ENCODE assay signal across 21 cellular contexts in the genomic region with DNA sequence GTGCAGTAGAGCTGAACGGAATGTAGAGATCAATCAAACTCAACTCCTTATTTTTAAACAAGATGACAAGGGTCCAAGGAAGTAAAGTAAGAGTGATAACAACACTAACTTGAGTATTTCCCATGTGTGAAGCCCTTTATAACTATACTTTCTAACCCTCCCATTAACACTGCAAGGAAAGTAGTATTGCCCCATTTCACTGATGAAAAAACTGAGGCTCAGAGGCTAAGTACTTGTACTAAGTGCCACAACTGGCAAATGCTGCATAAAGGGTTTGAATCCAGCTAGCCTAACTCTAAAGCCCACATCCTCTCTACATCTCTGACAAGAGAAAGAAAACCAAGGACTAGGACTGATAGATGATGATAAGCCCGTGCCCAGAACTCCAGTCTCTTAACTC. TPM values are rescaled to one million over a fixed set of nuclear protein-coding genes. Genes with fewer than 3 reads are reported as not detected.
"Had no signal": no experiment of that assay in that cellular context is flagged by ENCODE, and none has a peak within 500 bp of the region (broad histone marks: within the 10 kb centered on the region; RNA-seq: fewer than 3 reads in every experiment).

No MANE protein-coding gene starts in this region.

- H3K36me3 Mint-ChIP-seq: activated naive CD8-positive, alpha-beta T cell treated with anti-CD3 and anti-CD28 coated beads, Interleukin-2, amount 10 ng/mL, durations not matched to agents 7 days and 5 days had no signal

- H3K4me3 ChIP-seq: cardiac muscle cell, Peyer's patch, SJSA1 had no signal

- H3K9me3 ChIP-seq: Peyer's patch, SJSA1 had no signal

- DNase-seq: activated CD4-positive, alpha-beta T cell treated with anti-CD3 and anti-CD28 coated beads for 4 hours; activated CD8-positive, alpha-beta memory T cell treated with anti-CD3 and anti-CD28 coated beads, Interleukin-2, amount 50 U/mL, for 4 hours; activated CD8-positive, alpha-beta T cell treated with anti-CD3 and anti-CD28 coated beads for 36 hours; activated naive CD4-positive, alpha-beta T cell treated with anti-CD3 and anti-CD28 coated beads, Interleukin-2, amount 50 U/mL, for 16 hours; activated naive CD8-positive, alpha-beta T cell treated with anti-CD3 and anti-CD28 coated beads, Interleukin-2, amount 10 ng/mL, durations not matched to agents 7 days and 5 days; activated T-cell treated with anti-CD3 and anti-CD28 coated beads, Interleukin-2, amount 50 U/mL, for 72 hours; brain microvascular endothelial cell; Kasumi-1; NCI-H146; NCI-H187 treated with DMSO at 0.1 percent for 48 hours; NCI-H2081 treated with DMSO at 0.1 percent for 48 hours; NCI-H446; Peyer's patch; Right ventricle myocardium superior; SW 1271 had no signal

- ATAC-seq: activated CD4-positive, CD25-positive, alpha-beta regulatory T cell treated with anti-CD3 and anti-CD28 coated beads, Interleukin-2, amount 50 U/mL, for 24 hours; activated CD8-positive, alpha-beta T cell treated with anti-CD3 and anti-CD28 coated beads for 36 hours; activated T-cell treated with anti-CD3 and anti-CD28 coated beads, Interleukin-2, amount 50 U/mL, for 72 hours; SK-N-SH treated with all-trans-retinoic acid at 6 μM for 48 hours had no signal

- H3K27me3 ChIP-seq: brain microvascular endothelial cell, Peyer's patch, SJSA1 had no signal

- H3K27ac Mint-ChIP-seq: activated CD8-positive, alpha-beta T cell treated with anti-CD3 and anti-CD28 coated beads for 36 hours; activated naive CD8-positive, alpha-beta T cell treated with anti-CD3 and anti-CD28 coated beads, Interleukin-2, amount 10 ng/mL, durations not matched to agents 7 days and 5 days; activated T-cell treated with anti-CD3 and anti-CD28 coated beads, Interleukin-2, amount 50 U/mL, for 72 hours had no signal

- H3K4me1 ChIP-seq: Peyer's patch, SJSA1 had no signal

- H3K27ac ChIP-seq: brain microvascular endothelial cell, cardiac muscle cell, Peyer's patch, RWPE1, SJSA1 had no signal

- H3K4me3 Mint-ChIP-seq: activated CD8-positive, alpha-beta T cell treated with anti-CD3 and anti-CD28 coated beads for 36 hours; activated naive CD8-positive, alpha-beta T cell treated with anti-CD3 and anti-CD28 coated beads, Interleukin-2, amount 10 ng/mL, durations not matched to agents 7 days and 5 days; activated T-cell treated with anti-CD3 and anti-CD28 coated beads, Interleukin-2, amount 50 U/mL, for 72 hours had no signal

- H3K9me3 Mint-ChIP-seq: activated CD8-positive, alpha-beta T cell treated with anti-CD3 and anti-CD28 coated beads for 36 hours; activated naive CD8-positive, alpha-beta T cell treated with anti-CD3 and anti-CD28 coated beads, Interleukin-2, amount 10 ng/mL, durations not matched to agents 7 days and 5 days; activated T-cell treated with anti-CD3 and anti-CD28 coated beads, Interleukin-2, amount 50 U/mL, for 72 hours had no signal

- H3K36me3 ChIP-seq: brain microvascular endothelial cell, cardiac muscle cell, Peyer's patch, SJSA1 had no signal

RNA-seq across cellular contexts. Expression of gene GJA5, which starts 8.2 kb away (rescaled TPM):
- total RNA-seq: activated CD8-positive, alpha-beta T cell treated with anti-CD3 and anti-CD28 coated beads for 36 hours; activated naive CD8-positive, alpha-beta T cell treated with anti-CD3 and anti-CD28 coated beads, Interleukin-2, amount 10 ng/mL, durations not matched to agents 7 days and 5 days; activated T-cell treated with anti-CD3 and anti-CD28 coated beads, Interleukin-2, amount 50 U/mL, for 72 hours; SJSA1; T-helper 1 cell treated with Interleukin-12 subunit alpha and Interleukin-12 subunit beta and Interleukin-4 antibody, amounts not matched to agents 30 ng/mL and 1 ng/mL, for 36 hours had no signal
